ENCODE assay signal across 8 cellular contexts in genomic region chr7:31051598-31052503, GRCh38. TPM values are rescaled to one million over a fixed set of nuclear protein-coding genes. Genes with fewer than 3 reads are reported as not detected.
A peak's percentile ranks its signal among the peaks of the same experiment; 100 is the strongest.
DNase-seq lines count a peak whose midpoint lies in the region; TF ChIP-seq lines count a peak whose summit lies in the region.

Gene ADCYAP1R1 (plus strand): TSS chr7:31052308. CDS start chr7:31063265, 10,957 bp downstream.

- H3K36me3 ChIP-seq in WERI-Rb-1, result no peaks in the 10 kb centered on the region
- H3K36me3 ChIP-seq in skeletal muscle tissue (ENCODE audit: control insufficient read depth in 3 of 3, insufficient read depth in 3 of 3, low read length in 3 of 3), result no peaks in the 10 kb centered on the region

- H3K36me3 Mint-ChIP-seq in CD14-positive monocyte, result no peaks in the 10 kb centered on the region

- H3K27ac Mint-ChIP-seq in CD14-positive monocyte, result no peak within 1 kb of the TSS

- intact Hi-C loops in lower leg skin (cut with DNase I; ENCODE audit: low total_unique reads) (no loop called here), CD14-positive monocyte (cut with micrococcal nuclease) (no loop called here)

- H3K27me3 Mint-ChIP-seq in CD14-positive monocyte (ENCODE audit: low read depth in 3 of 3), result peaks cover 48 to 62% (median 53%) of the 10 kb centered on the region in 3 donors

- H3K9me3 ChIP-seq in WERI-Rb-1 (ENCODE audit: severe bottlenecking), result no peaks in the 10 kb centered on the region
- H3K9me3 ChIP-seq in skeletal muscle tissue (ENCODE audit: control insufficient read depth in 3 of 3, low read length in 3 of 3), result no peaks in the 10 kb centered on the region

- peaks cover 7% of the 10 kb centered on the region for H3K27me3 ChIP-seq in WERI-Rb-1 (ENCODE audit: insufficient read depth, low read depth, severe bottlenecking)
- H3K27me3 ChIP-seq in skeletal muscle tissue (ENCODE audit: control insufficient read depth in 3 of 3, insufficient read depth in 3 of 3, low read length in 3 of 3), result peaks cover 20 to 39% (median 30%) of the 10 kb centered on the region in 3 donors

- no peak within 1 kb of the TSS for H3K27ac ChIP-seq in WERI-Rb-1
- H3K27ac ChIP-seq in skeletal muscle tissue (ENCODE audit: low read depth, low read length), result no peak within 1 kb of the TSS

- H3K4me3 ChIP-seq in WERI-Rb-1 (ENCODE audit: low read depth, low read length), result peak within 1 kb of the TSS; percentile 44
- peak within 1 kb of the TSS; percentile 51 for H3K4me3 ChIP-seq in iPS-11a (ENCODE audit: low read depth, low read length)
- peak within 1 kb of the TSS in 2 of 3 donors; percentile 30 to 45 for H3K4me3 ChIP-seq in skeletal muscle tissue (ENCODE audit: low read length in 3 of 3)
- H3K4me3 ChIP-seq in lower leg skin (ENCODE audit: low read depth, poor library complexity, severe bottlenecking), result no peak within 1 kb of the TSS

- H3K9me3 Mint-ChIP-seq in CD14-positive monocyte, result peaks cover 0 to 7% (median 2%) of the 10 kb centered on the region in 7 donors

- peaks cover 3 to 5% (median 3%) of the 10 kb centered on the region in 3 donors for H3K4me1 ChIP-seq in skeletal muscle tissue (ENCODE audit: control insufficient read depth in 3 of 3, insufficient read depth in 3 of 3, low read length in 3 of 3)

- DNase-seq in HEK293T (ENCODE audit: extremely low spot score), result peak; percentile 78
- DNase-seq in WERI-Rb-1, result peak; percentile 56
- no peak for DNase-seq in GM10248 (ENCODE audit: extremely low spot score)
- DNase-seq in lower leg skin (ENCODE audit: low spot score in 2 of 2), result no peak
- DNase-seq in CD14-positive monocyte (ENCODE audit: low spot score), result no peak
- DNase-seq in SHP77 treated with DMSO at 0.1 percent for 48 hours (lab: John Stamatoyannopoulos, UW), result no peak

- peak within 1 kb of the TSS in 1 of 3 donors; percentile 40 for H3K9ac ChIP-seq in skeletal muscle tissue (ENCODE audit: low read depth in 1 of 3, low read length in 3 of 3)

- TF ChIP-seq POLR2A in lower leg skin (IDR thresholded peaks at IDR 0.05), result no peak

- H3K4me3 Mint-ChIP-seq in CD14-positive monocyte, result peak within 1 kb of the TSS in 1 of 2 donors; percentile 82

- POLR2A ChIA-PET in HEK293T (lab: Yijun Ruan, JAX) (interaction anchor here (0.8 kb wide), 1 partner anchor 11 kb away, joined by 3 read pairs; no protein-coding TSS in a partner anchor), GM10248 (lab: Yijun Ruan, JAX) (no interaction called here)

- CTCF ChIA-PET in HEK293T (lab: Yijun Ruan, JAX) (no interaction called here), GM10248 (lab: Yijun Ruan, JAX) (no interaction called here)

- TF ChIP-seq CTCF in WERI-Rb-1 (IDR thresholded peaks at IDR 0.05; ENCODE audit: low read depth, low read length), result peak; percentile 33; the same call in 1 of the 2 replicates
- TF ChIP-seq CTCF in GM10248 (IDR thresholded peaks at IDR 0.05; ENCODE audit: control extremely low read depth, extremely low read depth, low read depth, missing control alignments), result no peak
- no peak for TF ChIP-seq CTCF in lower leg skin (IDR thresholded peaks at IDR 0.05)
- TF ChIP-seq CTCF in CD14-positive monocyte (IDR thresholded peaks at IDR 0.05), result no peak

- H3K4me1 Mint-ChIP-seq in CD14-positive monocyte, result no peaks in the 10 kb centered on the region

- WGBS in lower leg skin, 2 donors, result 7 to 9% methylated on average over 20 to 28 of the region's 61 CpGs

TF ChIP-seq in HEK293T, 16 proteins besides CTCF, POLR2A, EP300 and RAD21:
- TF ChIP-seq BHLHE40 (IDR thresholded peaks at IDR 0.05; ENCODE audit: borderline replicate concordance), result no peak
TF ChIP-seq in HEK293T: peak in this region for 0.

RNA-seq across cellular contexts. Expression of gene ADCYAP1R1, which starts in this region (rescaled TPM):
- total RNA-seq in skeletal muscle tissue (7.8 TPM), lower leg skin (1 to 10 TPM in 1 of 4 donors, under 1 TPM in 1, not detected in 2; 0.52 to 1.2 TPM)
- polyA plus RNA-seq in CD14-positive monocyte, result not detected

Comparison
In these comparisons a context has a peak if more than half of its experiments do, and no peak if none do; other contexts are left out.
1. DNase-seq: peak in HEK293T (single experiment) and WERI-Rb-1 (single experiment); none in GM10248 (single experiment), lower leg skin (0 of 2), CD14-positive monocyte (single experiment) and SHP77 treated with DMSO at 0.1 percent for 48 hours (single experiment).